In genomic region chr2:208134928-208135586, GRCh38 we compare ENCODE assay signal across 14 cellular contexts. TPM values are rescaled to one million over a fixed set of nuclear protein-coding genes. Genes with fewer than 3 reads are reported as not detected.
DNase-seq lines count a peak whose midpoint lies in the region; ATAC-seq, FAIRE-seq and TF ChIP-seq lines count a peak whose summit lies in the region.
"Had no signal": no experiment of that assay in that cellular context is flagged by ENCODE, and none has a peak within 500 bp of the region (broad histone marks: within the 10 kb centered on the region; RNA-seq: fewer than 3 reads in every experiment).

No MANE protein-coding gene starts in this region.

- H3K27ac ChIP-seq in HepG2 (ENCODE audit: extremely low read length, insufficient read depth, low read length): peak overlapping the region; percentile 12
- H3K27ac ChIP-seq: cardiac muscle cell had no signal

- in situ Hi-C loops in SK-MEL-5 (cut with HindIII; ENCODE audit: low pct_unique_long_range_greater_than_20kb, low sequenced_read_pairs): no loop called here
- in situ Hi-C loops in HepG2 (cut with HindIII; ENCODE audit: extremely low pct_ligation_motif_present, low pct_unique_long_range_greater_than_20kb): no loop called here

- H3K4me3 Mint-ChIP-seq in Calu3 (ENCODE audit: low read depth, unreplicated experiment): no peak overlapping the region

- peaks cover 40% of the 10 kb centered on the region for H3K4me1 ChIP-seq in HepG2 (ENCODE audit: insufficient read depth, low read length)

- H3K27me3 ChIP-seq in HepG2 (ENCODE audit: control insufficient read depth in 1 of 2, insufficient read depth in 2 of 2, low read length in 2 of 2): no peaks in the 10 kb centered on the region
- H3K27me3 ChIP-seq: cardiac muscle cell, ovary had no signal

- no peak for TF ChIP-seq CTCF in HepG2 (CRISPR knock-in tag; IDR thresholded peaks at IDR 0.05)
- no peak for TF ChIP-seq CTCF in Calu3 (IDR thresholded peaks at IDR 0.05; ENCODE audit: unreplicated experiment)

- peak; percentile 41 for ATAC-seq in HG02642 (IDR thresholded peaks at IDR 0.05; ENCODE audit: poor library complexity, unreplicated experiment)
- ATAC-seq in HepG2: peak; percentile 54

- BruUV-seq in HepG2 (replicated peaks; lab: Mats Ljungman, UMichigan) (no TSS peak), Calu3 (replicated peaks; lab: Mats Ljungman, UMichigan) (no TSS peak)

- intact Hi-C loops in HepG2 (cut with micrococcal nuclease; ENCODE audit: unreplicated experiment): no loop called here
- intact Hi-C loops in Calu3 (cut with micrococcal nuclease; ENCODE audit: unreplicated experiment): no loop called here

- peak in 1 of 2 experiments; percentile 46; a peak in 1 of 4 replicates for TF ChIP-seq EP300 in HepG2 (IDR thresholded peaks at IDR 0.05; ENCODE audit: low read depth in 2 of 2, low read length in 2 of 2)
- no peak for TF ChIP-seq EP300 in HepG2 (CRISPR knock-in tag; IDR thresholded peaks at IDR 0.05; ENCODE audit: borderline replicate concordance)

- H3K4me2 ChIP-seq in HepG2 (ENCODE audit: low read depth, low read length): peak overlapping the region; percentile 58

- no peak overlapping the region for H3K27ac Mint-ChIP-seq in Calu3 (ENCODE audit: unreplicated experiment)

- H3K36me3 ChIP-seq in HepG2 (replicated peaks in 1 of 2; ENCODE audit: control insufficient read depth in 1 of 2, insufficient read depth in 2 of 2, low read length in 2 of 2): no peaks in the 10 kb centered on the region
- H3K36me3 ChIP-seq: cardiac muscle cell, ovary had no signal

- CTCF ChIA-PET in HepG2 (lab: Yijun Ruan, JAX; ENCODE audit: low intra/inter-chr PET ratio, low total read pairs) (no interaction called here), Calu3 (lab: Charles Lee) (interaction anchor here (0.8 kb wide), 1 partner anchor 16 kb away, joined by 3 read pairs; no protein-coding TSS in a partner anchor)

- 17% methylated on average over 7 of the region's 8 CpGs for WGBS in HepG2 (ENCODE audit: low lambda C conversion rate)

- peak overlapping the region; percentile 77 for H2AFZ ChIP-seq in HepG2 (ENCODE audit: low read length)

- H4K20me1 ChIP-seq in HepG2 (ENCODE audit: insufficient read depth, low read length): no peaks in the 10 kb centered on the region

- no peaks in the 10 kb centered on the region for H3K27me3 Mint-ChIP-seq in Calu3 (ENCODE audit: unreplicated experiment)

- POLR2A ChIA-PET in HepG2 (lab: Yijun Ruan, JAX): interaction anchor here (1.4 to 2.1 kb wide), 2 partner anchors 9 to 119 kb away, joined by 5 to 10 read pairs; partner anchors contain the start of gene IDH1

- H3K9ac ChIP-seq in HepG2 (ENCODE audit: insufficient read depth, low read depth, low read length): no peak overlapping the region

- peak; percentile 43 for FAIRE-seq in HepG2 (lab: Jason Lieb, UNC)

- no peak for TF ChIP-seq POLR2A in HepG2 (IDR thresholded peaks at IDR 0.05; ENCODE audit: insufficient read depth in 1 of 2, low read depth in 2 of 2, low read length in 2 of 2)

- no peaks in the 10 kb centered on the region for H3K79me2 ChIP-seq in HepG2 (ENCODE audit: insufficient read depth, low read length)

- no peaks in the 10 kb centered on the region; the same call in 1 of the 2 replicates for H3K9me3 ChIP-seq in HepG2 (ENCODE audit: low read length)
- H3K9me3 ChIP-seq: ovary had no signal

- no peak overlapping the region for H3K4me3 ChIP-seq in HepG2 (replicated peaks in 1 of 3; ENCODE audit: insufficient read depth in 1 of 3, low read depth in 2 of 3, low read length in 3 of 3)
- H3K4me3 ChIP-seq: cardiac muscle cell, ovary had no signal

- H3K4me1 Mint-ChIP-seq in Calu3 (ENCODE audit: low read depth, unreplicated experiment): peaks cover 8% of the 10 kb centered on the region

- DNase-seq in NCI-H2196 (lab: John Stamatoyannopoulos, UW; ENCODE audit: unreplicated experiment): peak; percentile 22
- DNase-seq in NCI-H2196 treated with DMSO at 0.1 percent for 48 hours (lab: John Stamatoyannopoulos, UW; ENCODE audit: unreplicated experiment): no peak
- DNase-seq in SK-MEL-5 (ENCODE audit: low read depth, low spot score): peak; percentile 98
- peak; percentile 33 for DNase-seq in HepG2 (ENCODE audit: low spot score)
- DNase-seq in Calu3: no peak
- no peak for DNase-seq in RKO (ENCODE audit: low spot score)
- no peak for DNase-seq in AG20443 (ENCODE audit: low spot score)
- DNase-seq: NCI-H1417 treated with DMSO at 0.1 percent for 48 hours; ovary; stimulated activated CD4-positive, alpha-beta T cell treated with anti-CD3 and anti-CD28 coated beads, Interleukin-4, amount 100 ng/mL, for 4 hours had no signal

- no peak for TF ChIP-seq RAD21 in HepG2 (CRISPR knock-in tag; IDR thresholded peaks at IDR 0.05)

- H3K9me3 Mint-ChIP-seq in Calu3 (ENCODE audit: low read depth, unreplicated experiment): peaks cover 7% of the 10 kb centered on the region

- H3K36me3 Mint-ChIP-seq in Calu3 (ENCODE audit: insufficient read depth, unreplicated experiment): no peaks in the 10 kb centered on the region

RNA-seq across cellular contexts. Expression of gene CRYGC, which starts 5.4 kb away (rescaled TPM):
- not detected in 2 replicates for total RNA-seq in SK-MEL-5 (2014; rRNA removed; shearing (Covaris generic))
- not detected in 2 replicates for polyA plus RNA-seq in SK-MEL-5 (2015; cell fraction: cytosol; rRNA removed)
- polyA plus RNA-seq in SK-MEL-5 (2015; cell fraction: nucleus; rRNA removed): not detected in 2 replicates
- total RNA-seq in HepG2 (2016; rRNA removed; fragmentation: Illumina TruSeq; extraction: Trizol): 0.27 TPM in 1 of 2 replicates, not detected in the other
- 0.44 TPM in 1 of 2 replicates, not detected in the other for total RNA-seq in HepG2 (2016; cell fraction: cytosol; rRNA removed; fragmentation: Illumina TruSeq; extraction: Trizol; ENCODE audit: low read depth)
- total RNA-seq in HepG2 (2016; cell fraction: insoluble cytoplasmic fraction; rRNA removed; fragmentation: Illumina TruSeq; extraction: Trizol): 0.35 TPM in 1 of 2 replicates, not detected in the other
- total RNA-seq in HepG2 (2016; cell fraction: membrane; rRNA removed; fragmentation: Illumina TruSeq; extraction: Trizol): 0.45 and 0.96 TPM in 2 replicates
- not detected in 2 replicates for total RNA-seq in HepG2 (2016; cell fraction: nucleus; rRNA removed; fragmentation: Illumina TruSeq; extraction: Trizol)
- 0.20 and 0.21 TPM in 2 replicates for polyA plus RNA-seq in HepG2 (2011; rRNA removed)
- not detected in 2 replicates for polyA plus RNA-seq in HepG2 (2011; cell fraction: cytosol; rRNA removed)
- not detected in 2 replicates for polyA plus RNA-seq in HepG2 (2011; cell fraction: nucleus; rRNA removed)
- polyA plus RNA-seq in HepG2 (2012): not detected in 2 replicates
- polyA plus RNA-seq in HepG2 (2016; cell fraction: cytosol; fragmentation: Illumina TruSeq; extraction: Trizol; ENCODE audit: low read depth): 0.24 TPM in 1 of 2 replicates, not detected in the other
- not detected in 2 replicates for polyA plus RNA-seq in HepG2 (2016; cell fraction: insoluble cytoplasmic fraction; fragmentation: Illumina TruSeq; extraction: Trizol; ENCODE audit: low read depth)
- polyA plus RNA-seq in HepG2 (2016; cell fraction: membrane; fragmentation: Illumina TruSeq; extraction: Trizol; ENCODE audit: low read depth): 0.58 and 0.71 TPM in 2 replicates
- not detected in 2 replicates for polyA plus RNA-seq in HepG2 (2016; cell fraction: nucleus; fragmentation: Illumina TruSeq; extraction: Trizol; ENCODE audit: insufficient read depth, low read depth)
- polyA minus RNA-seq in HepG2 (2011; rRNA and poly(A)+ RNA removed; ENCODE audit: low replicate concordance): not detected in 2 replicates
- not detected in 2 replicates for polyA minus RNA-seq in HepG2 (2011; cell fraction: cytosol; rRNA and poly(A)+ RNA removed)
- polyA minus RNA-seq in HepG2 (2011; cell fraction: nucleus; rRNA and poly(A)+ RNA removed): not detected in 2 replicates
- total RNA-seq in Calu3 (2022): not detected in 2 replicates
- total RNA-seq: A172, cardiac muscle cell, ovary had no signal
- polyA plus RNA-seq: cardiac muscle cell, ovary, thymus had no signal

RNA-seq across cellular contexts. Expression of gene CRYGD, which starts 10.7 kb away (rescaled TPM):
- not detected in 2 replicates for total RNA-seq in SK-MEL-5 (2014; rRNA removed; shearing (Covaris generic))
- not detected in 2 replicates for polyA plus RNA-seq in SK-MEL-5 (2015; cell fraction: cytosol; rRNA removed)
- polyA plus RNA-seq in SK-MEL-5 (2015; cell fraction: nucleus; rRNA removed): not detected in 2 replicates
- total RNA-seq in HepG2 (2016; rRNA removed; fragmentation: Illumina TruSeq; extraction: Trizol): not detected in 2 replicates
- not detected in 2 replicates for total RNA-seq in HepG2 (2016; cell fraction: cytosol; rRNA removed; fragmentation: Illumina TruSeq; extraction: Trizol; ENCODE audit: low read depth)
- total RNA-seq in HepG2 (2016; cell fraction: insoluble cytoplasmic fraction; rRNA removed; fragmentation: Illumina TruSeq; extraction: Trizol): not detected in 2 replicates
- total RNA-seq in HepG2 (2016; cell fraction: membrane; rRNA removed; fragmentation: Illumina TruSeq; extraction: Trizol): not detected in 2 replicates
- not detected in 2 replicates for total RNA-seq in HepG2 (2016; cell fraction: nucleus; rRNA removed; fragmentation: Illumina TruSeq; extraction: Trizol)
- polyA plus RNA-seq in HepG2 (2011; rRNA removed): not detected in 2 replicates
- not detected in 2 replicates for polyA plus RNA-seq in HepG2 (2011; cell fraction: cytosol; rRNA removed)
- polyA plus RNA-seq in HepG2 (2011; cell fraction: nucleus; rRNA removed): not detected in 2 replicates
- not detected in 2 replicates for polyA plus RNA-seq in HepG2 (2012)
- polyA plus RNA-seq in HepG2 (2016; cell fraction: cytosol; fragmentation: Illumina TruSeq; extraction: Trizol; ENCODE audit: low read depth): not detected in 2 replicates
- polyA plus RNA-seq in HepG2 (2016; cell fraction: insoluble cytoplasmic fraction; fragmentation: Illumina TruSeq; extraction: Trizol; ENCODE audit: low read depth): not detected in 2 replicates
- not detected in 2 replicates for polyA plus RNA-seq in HepG2 (2016; cell fraction: membrane; fragmentation: Illumina TruSeq; extraction: Trizol; ENCODE audit: low read depth)
- not detected in 2 replicates for polyA plus RNA-seq in HepG2 (2016; cell fraction: nucleus; fragmentation: Illumina TruSeq; extraction: Trizol; ENCODE audit: insufficient read depth, low read depth)
- polyA minus RNA-seq in HepG2 (2011; rRNA and poly(A)+ RNA removed; ENCODE audit: low replicate concordance): not detected in 2 replicates
- not detected in 2 replicates for polyA minus RNA-seq in HepG2 (2011; cell fraction: cytosol; rRNA and poly(A)+ RNA removed)
- polyA minus RNA-seq in HepG2 (2011; cell fraction: nucleus; rRNA and poly(A)+ RNA removed): not detected in 2 replicates
- not detected in 2 replicates for total RNA-seq in Calu3 (2022)
- total RNA-seq: A172, cardiac muscle cell had no signal
- polyA plus RNA-seq: cardiac muscle cell had no signal

RNA-seq across cellular contexts. Expression of gene CRYGB, which starts 10.9 kb away (rescaled TPM):
- not detected in 2 replicates for total RNA-seq in SK-MEL-5 (2014; rRNA removed; shearing (Covaris generic))
- not detected in 2 replicates for polyA plus RNA-seq in SK-MEL-5 (2015; cell fraction: cytosol; rRNA removed)
- polyA plus RNA-seq in SK-MEL-5 (2015; cell fraction: nucleus; rRNA removed): not detected in 2 replicates
- total RNA-seq in HepG2 (2016; rRNA removed; fragmentation: Illumina TruSeq; extraction: Trizol) (not detected in 2 replicates), Calu3 (2022) (not detected in 2 replicates)
- not detected in 2 replicates for total RNA-seq in HepG2 (2016; cell fraction: cytosol; rRNA removed; fragmentation: Illumina TruSeq; extraction: Trizol; ENCODE audit: low read depth)
- not detected in 2 replicates for total RNA-seq in HepG2 (2016; cell fraction: insoluble cytoplasmic fraction; rRNA removed; fragmentation: Illumina TruSeq; extraction: Trizol)
- not detected in 2 replicates for total RNA-seq in HepG2 (2016; cell fraction: membrane; rRNA removed; fragmentation: Illumina TruSeq; extraction: Trizol)
- not detected in 2 replicates for total RNA-seq in HepG2 (2016; cell fraction: nucleus; rRNA removed; fragmentation: Illumina TruSeq; extraction: Trizol)
- polyA plus RNA-seq in HepG2 (2011; rRNA removed): not detected in 2 replicates
- not detected in 2 replicates for polyA plus RNA-seq in HepG2 (2011; cell fraction: cytosol; rRNA removed)
- not detected in 2 replicates for polyA plus RNA-seq in HepG2 (2011; cell fraction: nucleus; rRNA removed)
- not detected in 2 replicates for polyA plus RNA-seq in HepG2 (2012)
- not detected in 2 replicates for polyA plus RNA-seq in HepG2 (2016; cell fraction: cytosol; fragmentation: Illumina TruSeq; extraction: Trizol; ENCODE audit: low read depth)
- not detected in 2 replicates for polyA plus RNA-seq in HepG2 (2016; cell fraction: insoluble cytoplasmic fraction; fragmentation: Illumina TruSeq; extraction: Trizol; ENCODE audit: low read depth)
- not detected in 2 replicates for polyA plus RNA-seq in HepG2 (2016; cell fraction: membrane; fragmentation: Illumina TruSeq; extraction: Trizol; ENCODE audit: low read depth)
- not detected in 2 replicates for polyA plus RNA-seq in HepG2 (2016; cell fraction: nucleus; fragmentation: Illumina TruSeq; extraction: Trizol; ENCODE audit: insufficient read depth, low read depth)
- polyA minus RNA-seq in HepG2 (2011; rRNA and poly(A)+ RNA removed; ENCODE audit: low replicate concordance): not detected in 2 replicates
- polyA minus RNA-seq in HepG2 (2011; cell fraction: cytosol; rRNA and poly(A)+ RNA removed): not detected in 2 replicates
- not detected in 2 replicates for polyA minus RNA-seq in HepG2 (2011; cell fraction: nucleus; rRNA and poly(A)+ RNA removed)
- total RNA-seq: A172, cardiac muscle cell, ovary had no signal
- polyA plus RNA-seq: cardiac muscle cell, ovary had no signal

RNA-seq across cellular contexts. Expression of gene CRYGA, which starts 28.3 kb away (rescaled TPM):
- total RNA-seq in SK-MEL-5 (2014; rRNA removed; shearing (Covaris generic)): not detected in 2 replicates
- not detected in 2 replicates for polyA plus RNA-seq in SK-MEL-5 (2015; cell fraction: cytosol; rRNA removed)
- not detected in 2 replicates for polyA plus RNA-seq in SK-MEL-5 (2015; cell fraction: nucleus; rRNA removed)
- not detected in 2 replicates for total RNA-seq in HepG2 (2016; rRNA removed; fragmentation: Illumina TruSeq; extraction: Trizol)
- total RNA-seq in HepG2 (2016; cell fraction: cytosol; rRNA removed; fragmentation: Illumina TruSeq; extraction: Trizol; ENCODE audit: low read depth): not detected in 2 replicates
- not detected in 2 replicates for total RNA-seq in HepG2 (2016; cell fraction: insoluble cytoplasmic fraction; rRNA removed; fragmentation: Illumina TruSeq; extraction: Trizol)
- not detected in 2 replicates for total RNA-seq in HepG2 (2016; cell fraction: membrane; rRNA removed; fragmentation: Illumina TruSeq; extraction: Trizol)
- total RNA-seq in HepG2 (2016; cell fraction: nucleus; rRNA removed; fragmentation: Illumina TruSeq; extraction: Trizol): not detected in 2 replicates
- polyA plus RNA-seq in HepG2 (2011; rRNA removed): not detected in 2 replicates
- not detected in 2 replicates for polyA plus RNA-seq in HepG2 (2011; cell fraction: cytosol; rRNA removed)
- polyA plus RNA-seq in HepG2 (2011; cell fraction: nucleus; rRNA removed): not detected in 2 replicates
- not detected in 2 replicates for polyA plus RNA-seq in HepG2 (2012)
- polyA plus RNA-seq in HepG2 (2016; cell fraction: cytosol; fragmentation: Illumina TruSeq; extraction: Trizol; ENCODE audit: low read depth): not detected in 2 replicates
- not detected in 2 replicates for polyA plus RNA-seq in HepG2 (2016; cell fraction: insoluble cytoplasmic fraction; fragmentation: Illumina TruSeq; extraction: Trizol; ENCODE audit: low read depth)
- not detected in 2 replicates for polyA plus RNA-seq in HepG2 (2016; cell fraction: membrane; fragmentation: Illumina TruSeq; extraction: Trizol; ENCODE audit: low read depth)
- not detected in 2 replicates for polyA plus RNA-seq in HepG2 (2016; cell fraction: nucleus; fragmentation: Illumina TruSeq; extraction: Trizol; ENCODE audit: insufficient read depth, low read depth)
- not detected in 2 replicates for polyA minus RNA-seq in HepG2 (2011; rRNA and poly(A)+ RNA removed; ENCODE audit: low replicate concordance)
- polyA minus RNA-seq in HepG2 (2011; cell fraction: cytosol; rRNA and poly(A)+ RNA removed): not detected in 2 replicates
- not detected in 2 replicates for polyA minus RNA-seq in HepG2 (2011; cell fraction: nucleus; rRNA and poly(A)+ RNA removed)
- total RNA-seq in Calu3 (2022): not detected in 2 replicates
- total RNA-seq: A172, cardiac muscle cell, ovary had no signal
- polyA plus RNA-seq: cardiac muscle cell, ovary had no signal

RNA-seq across cellular contexts. Expression of gene C2orf80, which starts 54.8 kb away (rescaled TPM):
- total RNA-seq in SK-MEL-5 (2014; rRNA removed; shearing (Covaris generic)): 0.32 and 0.45 TPM in 2 replicates
- not detected in 2 replicates for polyA plus RNA-seq in SK-MEL-5 (2015; cell fraction: cytosol; rRNA removed)
- 1.1 TPM in 1 of 2 replicates, not detected in the other for polyA plus RNA-seq in SK-MEL-5 (2015; cell fraction: nucleus; rRNA removed)
- total RNA-seq in HepG2 (2016; rRNA removed; fragmentation: Illumina TruSeq; extraction: Trizol): not detected in 2 replicates
- not detected in 2 replicates for total RNA-seq in HepG2 (2016; cell fraction: cytosol; rRNA removed; fragmentation: Illumina TruSeq; extraction: Trizol; ENCODE audit: low read depth)
- total RNA-seq in HepG2 (2016; cell fraction: insoluble cytoplasmic fraction; rRNA removed; fragmentation: Illumina TruSeq; extraction: Trizol): not detected in 2 replicates
- total RNA-seq in HepG2 (2016; cell fraction: membrane; rRNA removed; fragmentation: Illumina TruSeq; extraction: Trizol): not detected in 2 replicates
- not detected in 2 replicates for total RNA-seq in HepG2 (2016; cell fraction: nucleus; rRNA removed; fragmentation: Illumina TruSeq; extraction: Trizol)
- not detected in 2 replicates for polyA plus RNA-seq in HepG2 (2011; rRNA removed)
- polyA plus RNA-seq in HepG2 (2011; cell fraction: cytosol; rRNA removed): not detected in 2 replicates
- polyA plus RNA-seq in HepG2 (2011; cell fraction: nucleus; rRNA removed): not detected in 2 replicates
- polyA plus RNA-seq in HepG2 (2012): not detected in 2 replicates
- polyA plus RNA-seq in HepG2 (2016; cell fraction: cytosol; fragmentation: Illumina TruSeq; extraction: Trizol; ENCODE audit: low read depth): not detected in 2 replicates
- polyA plus RNA-seq in HepG2 (2016; cell fraction: insoluble cytoplasmic fraction; fragmentation: Illumina TruSeq; extraction: Trizol; ENCODE audit: low read depth): not detected in 2 replicates
- polyA plus RNA-seq in HepG2 (2016; cell fraction: membrane; fragmentation: Illumina TruSeq; extraction: Trizol; ENCODE audit: low read depth): not detected in 2 replicates
- not detected in 2 replicates for polyA plus RNA-seq in HepG2 (2016; cell fraction: nucleus; fragmentation: Illumina TruSeq; extraction: Trizol; ENCODE audit: insufficient read depth, low read depth)
- polyA minus RNA-seq in HepG2 (2011; rRNA and poly(A)+ RNA removed; ENCODE audit: low replicate concordance): not detected in 2 replicates
- polyA minus RNA-seq in HepG2 (2011; cell fraction: cytosol; rRNA and poly(A)+ RNA removed): not detected in 2 replicates
- polyA minus RNA-seq in HepG2 (2011; cell fraction: nucleus; rRNA and poly(A)+ RNA removed): not detected in 2 replicates
- total RNA-seq in Calu3 (2022): not detected in 2 replicates
- total RNA-seq: A172, cardiac muscle cell, ovary had no signal
- polyA plus RNA-seq: cardiac muscle cell, ovary had no signal

Comparison
In these comparisons a context has a peak if more than half of its experiments do, and no peak if none do; other contexts are left out.
1. DNase-seq: peak in NCI-H2196 (single experiment), SK-MEL-5 (single experiment) and HepG2 (single experiment); none in NCI-H2196 treated with DMSO at 0.1 percent for 48 hours (single experiment), Calu3 (single experiment), RKO (single experiment) and AG20443 (single experiment).